ENCODE assay signal across 9 cellular contexts in genomic region chr7:98200364-98200763, GRCh38. TPM values are rescaled to one million over a fixed set of nuclear protein-coding genes. Genes with fewer than 3 reads are reported as not detected.
DNase-seq lines count a peak whose midpoint lies in the region; ATAC-seq, FAIRE-seq and TF ChIP-seq lines count a peak whose summit lies in the region.
"Had no signal": no experiment of that assay in that cellular context is flagged by ENCODE, and none has a peak within 500 bp of the region (broad histone marks: within the 10 kb centered on the region; RNA-seq: fewer than 3 reads in every experiment).

No MANE protein-coding gene starts in this region.

- RAD21 ChIA-PET in GM12878 (lab: Charles Lee; ENCODE audit: unreplicated experiment): interaction anchor here (4.1 kb wide), 1 partner anchor 177 kb away, joined by 18 read pairs; no protein-coding TSS in a partner anchor

- POLR2A ChIA-PET in GM12878 (lab: Charles Lee): no interaction called here

- H3K9me3 ChIP-seq in GM12878 (replicated peaks; ENCODE audit: control insufficient read depth, insufficient read depth, low read length) (no peaks in the 10 kb centered on the region; the same call in 2 of the 3 replicates), ovary (no peaks in the 10 kb centered on the region)
- H3K9me3 ChIP-seq: pancreas had no signal

- H3K27ac ChIP-seq in GM12878 (ENCODE audit: control insufficient read depth, insufficient read depth) (no peak overlapping the region; the same call in 1 of the 2 replicates), mesendoderm (ENCODE audit: low read depth, low read length) (no peak overlapping the region), ovary (no peak overlapping the region)
- H3K27ac ChIP-seq: pancreas had no signal

- FAIRE-seq in GM12878 (lab: Jason Lieb, UNC): peak; percentile 89
- FAIRE-seq: pancreas had no signal

- intact Hi-C loops in GM12878 (cut with micrococcal nuclease; ENCODE audit: unreplicated experiment): loop anchor here (5.0 kb wide), 1 partner anchor 597 kb away; no protein-coding TSS in a partner anchor
- intact Hi-C loops in ovary (cut with DNase I): no loop called here

- TF ChIP-seq RAD21 in GM12878 (IDR thresholded peaks at IDR 0.05; ENCODE audit: insufficient read depth, low read depth, low read length): no peak

- H3K27me3 ChIP-seq in GM12878 (replicated peaks in 1 of 2; ENCODE audit: control insufficient read depth in 2 of 2, insufficient read depth in 2 of 2, low read length in 1 of 2) (no peaks in the 10 kb centered on the region), mesendoderm (ENCODE audit: insufficient read depth, low read length, poor library complexity) (no peaks in the 10 kb centered on the region), ovary (no peaks in the 10 kb centered on the region)
- H3K27me3 ChIP-seq: pancreas had no signal

- in situ Hi-C loops in GM12878 (cut with MboI): no loop called here

- H2AFZ ChIP-seq in GM12878 (ENCODE audit: control insufficient read depth, low read depth, low read length): no peak overlapping the region

- no peak overlapping the region for H3K56ac ChIP-seq in mesendoderm (ENCODE audit: low read length)

- SMC1A ChIA-PET in GM12878 (lab: Charles Lee; ENCODE audit: uncharacterized antibody, unreplicated experiment): interaction anchor here (1.5 kb wide), 1 partner anchor 195 kb away, joined by 4 read pairs; no protein-coding TSS in a partner anchor

- ATAC-seq in GM18868 (IDR thresholded peaks at IDR 0.05; ENCODE audit: unreplicated experiment) (peak; percentile 45), GM21528 (IDR thresholded peaks at IDR 0.05; ENCODE audit: low FRiP score, unreplicated experiment) (peak; percentile 49), HG03342 (IDR thresholded peaks at IDR 0.05; ENCODE audit: unreplicated experiment) (peak; percentile 36), GM12878 (peak; percentile 25)
- ATAC-seq: pancreas had no signal

- no peak overlapping the region for H2BK5ac ChIP-seq in mesendoderm (ENCODE audit: low read length)

- no peak overlapping the region for H2BK120ac ChIP-seq in mesendoderm (ENCODE audit: low read depth, low read length)

- CTCF ChIA-PET in GM12878 (lab: Yijun Ruan, JAX): no interaction called here

- H4K20me1 ChIP-seq in GM12878 (ENCODE audit: control insufficient read depth, insufficient read depth): peaks cover 4% of the 10 kb centered on the region; the same call in 1 of the 2 replicates

- H3K79me2 ChIP-seq in GM12878 (ENCODE audit: control insufficient read depth, insufficient read depth, low read length) (no peaks in the 10 kb centered on the region), mesendoderm (ENCODE audit: control insufficient read depth, insufficient read depth, low read length) (no peaks in the 10 kb centered on the region)

- H3K9ac ChIP-seq in GM12878 (ENCODE audit: control insufficient read depth, insufficient read depth, low read length): no peak overlapping the region
- no peak overlapping the region for H3K9ac ChIP-seq in mesendoderm (ENCODE audit: low read length)

- 0% methylated on average over 6 of the region's 6 CpGs for WGBS in GM12878 (ENCODE audit: insufficient coverage, insufficient replicate concordance, low lambda C conversion rate, missing lambda C conversion rate)
- WGBS in mesendoderm (ENCODE audit: extremely low coverage, insufficient coverage, low lambda C conversion rate): no CpG with 5 or more reads among the region's 6 CpGs
- 94 to 97% (median 94%) methylated on average over 6 of the region's 6 CpGs for WGBS in ovary, 3 donors

- peaks cover 8% of the 10 kb centered on the region for H3K79me1 ChIP-seq in mesendoderm (ENCODE audit: low read length)

- DNase-seq in GM12878 (ENCODE audit: low read depth, low spot score): peak; percentile 53
- no peak for DNase-seq in kidney tubule cell (ENCODE audit: low spot score)
- DNase-seq in mesendoderm: no peak
- DNase-seq in ovary: no peak
- no peak for DNase-seq in SK-N-DZ (ENCODE audit: low spot score)
- DNase-seq: pancreas had no signal

- H3K18ac ChIP-seq in mesendoderm (ENCODE audit: low read length): no peak overlapping the region

- H4K8ac ChIP-seq in mesendoderm (ENCODE audit: low read depth, low read length): no peak overlapping the region

- H3K4me1 ChIP-seq in GM12878 (ENCODE audit: control insufficient read depth, insufficient read depth, low read length): peaks cover 47% of the 10 kb centered on the region
- H3K4me1 ChIP-seq in mesendoderm (ENCODE audit: control insufficient read depth, low read depth, low read length): no peaks in the 10 kb centered on the region
- no peaks in the 10 kb centered on the region for H3K4me1 ChIP-seq in ovary (ENCODE audit: insufficient read depth)
- H3K4me1 ChIP-seq: pancreas had no signal

- TF ChIP-seq CTCF in GM12878 (IDR thresholded peaks at IDR 0.05 in 2 of 3, conservative IDR thresholded peaks at IDR 0.05 in 1 of 3; ENCODE audit: control insufficient read depth in 2 of 3, extremely low read depth in 1 of 3, insufficient read depth in 1 of 3, low read depth in 3 of 3, low read length in 3 of 3) (no peak), ovary (IDR thresholded peaks at IDR 0.05) (no peak)

- no peak overlapping the region for H3K23ac ChIP-seq in mesendoderm (ENCODE audit: low read length)

- H3K36me3 ChIP-seq in GM12878 (ENCODE audit: control insufficient read depth in 2 of 2, insufficient read depth in 2 of 2, low read length in 1 of 2) (peaks cover 0 to 7% of the 10 kb centered on the region in 2 experiments; a peak in 2 of 4 replicates), mesendoderm (ENCODE audit: control insufficient read depth, insufficient read depth, low read length) (no peaks in the 10 kb centered on the region), ovary (no peaks in the 10 kb centered on the region)

- no peak overlapping the region for H2BK15ac ChIP-seq in mesendoderm (replicated peaks; ENCODE audit: low read depth)

- no peak overlapping the region for H3K4ac ChIP-seq in mesendoderm (ENCODE audit: low read depth, low read length)

- no TSS peak for BruUV-seq in GM12878 (replicated peaks; lab: Mats Ljungman, UMichigan)

- H3K4me2 ChIP-seq in GM12878 (ENCODE audit: control insufficient read depth, insufficient read depth) (peak overlapping the region; percentile 49), mesendoderm (ENCODE audit: low read length) (no peak overlapping the region)

- TF ChIP-seq EP300 in GM12878 (IDR thresholded peaks at IDR 0.05; ENCODE audit: borderline replicate concordance in 1 of 2, control insufficient read depth in 1 of 2, low read depth in 2 of 2, low read length in 2 of 2) (no peak), ovary (IDR thresholded peaks at IDR 0.05) (no peak)

- H3K4me3 ChIP-seq in GM12878 (no peak overlapping the region), mesendoderm (ENCODE audit: low read length) (no peak overlapping the region), ovary (no peak overlapping the region)
- H3K4me3 ChIP-seq: pancreas had no signal

- TF ChIP-seq POLR2A in GM12878 (IDR thresholded peaks at IDR 0.05; ENCODE audit: low read depth, low read length) (no peak), ovary (IDR thresholded peaks at IDR 0.05) (no peak)

- no peak overlapping the region for H2AK5ac ChIP-seq in mesendoderm (ENCODE audit: low read length)

- no peak overlapping the region for H4K5ac ChIP-seq in mesendoderm (ENCODE audit: low read length)

RNA-seq across cellular contexts. Expression of gene BHLHA15, which starts 10.9 kb away (rescaled TPM):
- not detected in 2 replicates for total RNA-seq in GM12878 (2013; cell fraction: nucleolus; rRNA removed)
- 4.2 and 5.3 TPM in 2 replicates for total RNA-seq in GM12878 (2014; rRNA removed)
- 0.37 and 0.54 TPM in 2 replicates for total RNA-seq in GM12878 (2014; rRNA removed; fragmentation: Illumina TruSeq; extraction: Trizol)
- 2.4 and 3.0 TPM in 2 replicates for total RNA-seq in GM12878 (2021)
- polyA plus RNA-seq in GM12878 (2011; ENCODE audit: low read depth): 2.1 TPM
- polyA plus RNA-seq in GM12878 (2011; rRNA removed): not detected in 2 replicates
- polyA plus RNA-seq in GM12878 (2011; cell fraction: cytosol; rRNA removed): not detected in 2 replicates
- not detected in 2 replicates for polyA plus RNA-seq in GM12878 (2011; cell fraction: nucleus; rRNA removed)
- 4.3 and 6.3 TPM in 2 replicates for polyA plus RNA-seq in GM12878 (2012)
- polyA plus RNA-seq in GM12878 (2014; fragmentation: Illumina TruSeq; extraction: Trizol): not detected in 2 replicates
- polyA plus RNA-seq in GM12878 (2014; fragmentation: Nextera tagmentation; extraction: Ambion mirVana): not detected
- polyA plus RNA-seq in GM12878 (2014; rRNA removed): 1.9 and 4.9 TPM in 2 replicates
- 1 to 10 TPM; 2.0 to 2.9 TPM for polyA plus RNA-seq in GM12878 (2016; fragmentation: Nextera tagmentation; extraction: Ambion mirVana)
- not detected in 2 replicates for polyA minus RNA-seq in GM12878 (2011; rRNA and poly(A)+ RNA removed)
- not detected in 2 replicates for polyA minus RNA-seq in GM12878 (2011; cell fraction: cytosol; rRNA and poly(A)+ RNA removed)
- polyA minus RNA-seq in GM12878 (2011; cell fraction: nucleus; rRNA and poly(A)+ RNA removed): not detected in 2 replicates
- polyA plus RNA-seq in mesendoderm (2013, experiment 1 of 2): 1.5 TPM
- polyA plus RNA-seq in mesendoderm (2013, experiment 2 of 2): 2.0 TPM
- total RNA-seq in ovary: under 1 TPM in 2 of 7 donors, not detected in 5; 0.34 to 0.54 TPM
- not detected for polyA plus RNA-seq in ovary
- 0.29 TPM in 1 of 2 replicates, not detected in the other for polyA plus RNA-seq in SK-N-DZ (2014; cell fraction: cytosol; rRNA removed)
- polyA plus RNA-seq in SK-N-DZ (2014; cell fraction: nucleus; rRNA removed): not detected in 2 replicates

RNA-seq across cellular contexts. Expression of gene TECPR1, which starts 51.7 kb away (rescaled TPM):
- total RNA-seq in GM12878 (2013; cell fraction: nucleolus; rRNA removed): 40.3 and 47.5 TPM in 2 replicates
- total RNA-seq in GM12878 (2014; rRNA removed): 8.5 and 11.0 TPM in 2 replicates
- 3.2 and 5.5 TPM in 2 replicates for total RNA-seq in GM12878 (2014; rRNA removed; fragmentation: Illumina TruSeq; extraction: Trizol)
- 15.2 and 16.8 TPM in 2 replicates for total RNA-seq in GM12878 (2021)
- 2.8 TPM for polyA plus RNA-seq in GM12878 (2011; ENCODE audit: low read depth)
- 1.5 and 2.5 TPM in 2 replicates for polyA plus RNA-seq in GM12878 (2011; rRNA removed)
- 2.5 and 2.9 TPM in 2 replicates for polyA plus RNA-seq in GM12878 (2011; cell fraction: cytosol; rRNA removed)
- 9.1 and 24.7 TPM in 2 replicates for polyA plus RNA-seq in GM12878 (2011; cell fraction: nucleus; rRNA removed)
- polyA plus RNA-seq in GM12878 (2012): 6.6 and 6.7 TPM in 2 replicates
- polyA plus RNA-seq in GM12878 (2014; fragmentation: Illumina TruSeq; extraction: Trizol): 2.1 and 3.2 TPM in 2 replicates
- under 1 TPM; 0.26 to 0.51 TPM for polyA plus RNA-seq in GM12878 (2014; fragmentation: Nextera tagmentation; extraction: Ambion mirVana)
- polyA plus RNA-seq in GM12878 (2014; rRNA removed): 8.8 and 9.1 TPM in 2 replicates
- polyA plus RNA-seq in GM12878 (2016; fragmentation: Nextera tagmentation; extraction: Ambion mirVana): 1 to 10 TPM; 5.2 to 7.4 TPM
- 2.6 and 6.6 TPM in 2 replicates for polyA minus RNA-seq in GM12878 (2011; rRNA and poly(A)+ RNA removed)
- 1.6 and 7.4 TPM in 2 replicates for polyA minus RNA-seq in GM12878 (2011; cell fraction: cytosol; rRNA and poly(A)+ RNA removed)
- polyA minus RNA-seq in GM12878 (2011; cell fraction: nucleus; rRNA and poly(A)+ RNA removed): 7.5 and 9.1 TPM in 2 replicates
- 2.5 TPM for polyA plus RNA-seq in mesendoderm (2013, experiment 1 of 2)
- polyA plus RNA-seq in mesendoderm (2013, experiment 2 of 2): 2.4 TPM
- total RNA-seq in ovary: 10 to 100 TPM in 6 of 7 donors, 1 to 10 TPM in 1; 5.5 to 28.1 (median 21.5) TPM
- polyA plus RNA-seq in ovary: 1 to 10 TPM; 4.2 to 8.6 TPM
- 21.2 and 34.4 TPM in 2 replicates for polyA plus RNA-seq in SK-N-DZ (2014; cell fraction: cytosol; rRNA removed)
- 55.3 and 70.7 TPM in 2 replicates for polyA plus RNA-seq in SK-N-DZ (2014; cell fraction: nucleus; rRNA removed)
